15 cellular contexts compared by ENCODE assay signal in the genomic region with DNA sequence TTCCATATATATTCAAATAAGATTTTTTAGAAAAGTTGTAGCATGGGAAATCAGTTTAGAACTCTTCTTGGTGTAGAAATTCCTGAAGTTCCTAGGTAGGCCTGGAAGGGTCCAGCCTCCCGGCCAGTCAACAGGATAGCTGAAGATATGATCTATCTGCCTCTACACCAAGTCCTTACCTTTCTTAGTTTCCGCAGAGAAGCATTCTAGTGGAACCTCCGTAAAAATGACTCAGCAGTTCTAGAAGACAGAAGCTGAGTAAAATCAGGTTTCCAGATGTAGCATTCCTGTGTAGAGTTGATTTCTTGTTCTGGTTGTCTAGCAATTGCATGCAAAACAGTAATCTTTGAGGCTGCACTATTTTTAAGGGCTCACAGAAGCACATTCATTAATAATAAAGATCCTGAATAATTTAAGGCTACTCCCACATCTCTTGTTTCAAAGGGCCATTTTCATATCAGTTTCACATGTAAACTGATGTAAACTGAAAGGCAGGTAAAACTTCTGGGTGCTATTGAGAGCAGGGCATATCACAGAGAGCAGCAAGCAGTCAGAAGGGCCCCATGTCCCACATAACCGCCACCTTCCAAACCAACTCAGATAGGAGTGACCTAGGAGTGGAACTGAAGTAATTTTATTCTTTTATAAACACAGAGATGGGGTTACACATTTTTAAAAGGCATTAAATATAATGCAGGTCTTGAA. TPM values are rescaled to one million over a fixed set of nuclear protein-coding genes. Genes with fewer than 3 reads are reported as not detected.
DNase-seq lines count a peak whose midpoint lies in the region; ATAC-seq and TF ChIP-seq lines count a peak whose summit lies in the region.
"Had no signal": no experiment of that assay in that cellular context is flagged by ENCODE, and none has a peak within 500 bp of the region (broad histone marks: within the 10 kb centered on the region; RNA-seq: fewer than 3 reads in every experiment).

No MANE protein-coding gene starts in this region.

- ATAC-seq in GM19397 (IDR thresholded peaks at IDR 0.05; ENCODE audit: unreplicated experiment), result peak; percentile 77
- ATAC-seq in HG02759 (IDR thresholded peaks at IDR 0.05; ENCODE audit: unreplicated experiment), result peak; percentile 92
- ATAC-seq in HG03442 (IDR thresholded peaks at IDR 0.05; ENCODE audit: unreplicated experiment), result peak; percentile 93
- ATAC-seq: activated T-cell treated with anti-CD3 and anti-CD28 coated beads, Interleukin-2, amount 50 U/mL, for 4 hours; Panc1 had no signal

- no peak overlapping the region for H3K4me3 ChIP-seq in WERI-Rb-1 (ENCODE audit: low read depth, low read length)

- H3K27ac ChIP-seq in WERI-Rb-1, result no peak overlapping the region

- no peaks in the 10 kb centered on the region for H3K36me3 ChIP-seq in WERI-Rb-1

- no peaks in the 10 kb centered on the region for H3K27me3 ChIP-seq in WERI-Rb-1 (ENCODE audit: insufficient read depth, low read depth, severe bottlenecking)

- DNase-seq in GM10248 (ENCODE audit: extremely low spot score), result peak; percentile 21
- DNase-seq in dermis blood vessel endothelial cell, result no peak
- no peak for DNase-seq in activated CD8-positive, alpha-beta memory T cell treated with anti-CD3 and anti-CD28 coated beads, Interleukin-2, amount 50 U/mL, for 48 hours
- DNase-seq in WERI-Rb-1, result no peak
- no peak for DNase-seq in NAMALWA (ENCODE audit: low spot score)
- DNase-seq: activated T-cell treated with anti-CD3 and anti-CD28 coated beads, Interleukin-2, amount 50 U/mL, for 4 hours; DMS79; NCI-H2029 treated with DMSO at 0.1 percent for 48 hours had no signal

- TF ChIP-seq CTCF in GM10248 (IDR thresholded peaks at IDR 0.05; ENCODE audit: control extremely low read depth, extremely low read depth, low read depth, missing control alignments), result no peak
- TF ChIP-seq CTCF in WERI-Rb-1 (IDR thresholded peaks at IDR 0.05; ENCODE audit: low read depth, low read length), result no peak

- no peaks in the 10 kb centered on the region for H3K9me3 ChIP-seq in WERI-Rb-1 (ENCODE audit: severe bottlenecking)

- POLR2A ChIA-PET in GM10248 (lab: Yijun Ruan, JAX), result no interaction called here

- CTCF ChIA-PET in GM10248 (lab: Yijun Ruan, JAX), result no interaction called here

RNA-seq across cellular contexts. Expression of a gene that starts 3.2 kb away (rescaled TPM):
- total RNA-seq in dermis blood vessel endothelial cell, result not detected in 2 replicates
- total RNA-seq: activated T-cell treated with anti-CD3 and anti-CD28 coated beads, Interleukin-2, amount 50 U/mL, for 4 hours; epithelial cell of proximal tubule; skeletal muscle tissue; ureter had no signal

RNA-seq across cellular contexts. Expression of a gene that starts 43.8 kb away (rescaled TPM):
- 0.33 TPM in 1 of 2 replicates, not detected in the other for total RNA-seq in dermis blood vessel endothelial cell
- total RNA-seq: skeletal muscle tissue had no signal

RNA-seq across cellular contexts. Expression of a gene that starts 44.0 kb away (rescaled TPM):
- total RNA-seq in dermis blood vessel endothelial cell, result 43.1 and 51.3 TPM in 2 replicates
